ENCODE assay signal across 8 cellular contexts in genomic region chrX:46446727-46447378, GRCh38.
A peak's percentile ranks its signal among the peaks of the same experiment; 100 is the strongest.
DNase-seq lines count a peak whose midpoint lies in the region; ATAC-seq, FAIRE-seq and TF ChIP-seq lines count a peak whose summit lies in the region.

No MANE protein-coding gene starts in this region.

- ATAC-seq in GM18498 (IDR thresholded peaks at IDR 0.05; ENCODE audit: unreplicated experiment) (peak; percentile 93), HG02852 (IDR thresholded peaks at IDR 0.05; ENCODE audit: unreplicated experiment) (peak; percentile 95)

- H3K4me2 ChIP-seq in astrocyte (ENCODE audit: low read length), result peak overlapping the region; percentile 94

- peak overlapping the region; percentile 95 for H3K9ac ChIP-seq in astrocyte (ENCODE audit: low read length)

- DNase-seq in NCI-H146 treated with DMSO at 0.1 percent for 48 hours (lab: John Stamatoyannopoulos, UW; ENCODE audit: unreplicated experiment), result peak; percentile 62
- DNase-seq in T-helper 22 cell (ENCODE audit: low read depth), result peak; percentile 75
- peak; percentile 36 for DNase-seq in astrocyte (ENCODE audit: low read depth)
- peak; percentile 37 to 65 for DNase-seq in hippocampal formation (lab: John Stamatoyannopoulos, UW)
- DNase-seq in retina, result peak; percentile 89
- DNase-seq in cortex of kidney (lab: John Stamatoyannopoulos, UW), result no peak

- H3K27me3 Mint-ChIP-seq in astrocyte (ENCODE audit: low read depth, unreplicated experiment), result no peaks in the 10 kb centered on the region

- peak; percentile 62 for FAIRE-seq in astrocyte (lab: Jason Lieb, UNC)

- H4K20me1 ChIP-seq in astrocyte (ENCODE audit: insufficient read depth, low read length), result no peaks in the 10 kb centered on the region

- peaks cover 14% of the 10 kb centered on the region for H3K4me1 ChIP-seq in astrocyte (ENCODE audit: insufficient read depth, low read length)

- peaks cover 5% of the 10 kb centered on the region for H3K36me3 ChIP-seq in astrocyte (ENCODE audit: insufficient read depth, low read length)

- no peak for TF ChIP-seq CTCF in astrocyte (IDR thresholded peaks at IDR 0.05; ENCODE audit: insufficient read depth, low read depth, low read length)

- peak overlapping the region; percentile 69 for H3K27ac Mint-ChIP-seq in astrocyte (ENCODE audit: unreplicated experiment)

- peak overlapping the region; percentile 95 for H2AFZ ChIP-seq in astrocyte (ENCODE audit: low read depth, low read length)

- peaks cover 10% of the 10 kb centered on the region for H3K4me1 Mint-ChIP-seq in astrocyte (ENCODE audit: low read depth, unreplicated experiment)

- H3K9me3 Mint-ChIP-seq in astrocyte (ENCODE audit: unreplicated experiment), result no peaks in the 10 kb centered on the region

- H3K79me2 ChIP-seq in astrocyte (ENCODE audit: insufficient read depth, low read length), result peaks cover 21% of the 10 kb centered on the region

- peak overlapping the region; percentile 78 for H3K4me3 ChIP-seq in astrocyte (ENCODE audit: insufficient read depth, low read depth, low read length)

- H3K4me3 Mint-ChIP-seq in astrocyte (ENCODE audit: unreplicated experiment), result peak overlapping the region; percentile 92

- no peaks in the 10 kb centered on the region for H3K9me3 ChIP-seq in astrocyte (ENCODE audit: insufficient read depth, low read depth, low read length)

- no peaks in the 10 kb centered on the region for H3K27me3 ChIP-seq in astrocyte (ENCODE audit: insufficient read depth, low read length)

- H3K27ac ChIP-seq in astrocyte (ENCODE audit: low read depth, low read length), result peak overlapping the region; percentile 88

- H3K36me3 Mint-ChIP-seq in astrocyte (ENCODE audit: low read depth, unreplicated experiment), result no peaks in the 10 kb centered on the region
